In genomic region chr15:70627322-70627721, GRCh38 we compare ENCODE assay signal across 15 cellular contexts.
"Had no signal": no experiment of that assay in that cellular context is flagged by ENCODE, and none has a peak within 500 bp of the region (broad histone marks: within the 10 kb centered on the region; RNA-seq: fewer than 3 reads in every experiment).

No MANE protein-coding gene starts in this region.

- H3K4me1 Mint-ChIP-seq: activated T-helper 17 cell treated with anti-CD3 and anti-CD28 coated beads, Interleukin-2, amount 50 U/mL, for 72 hours had no signal

- FAIRE-seq: islet of Langerhans, pancreas had no signal

- ATAC-seq: activated T-helper 17 cell treated with anti-CD3 and anti-CD28 coated beads, Interleukin-2, amount 50 U/mL, for 72 hours; heart left ventricle; natural killer cell treated with Interleukin-12 subunit alpha and Interleukin-12 subunit beta and Interleukin-15 and Interleukin-18, amount 100 ng/mL, for 72 hours; pancreas; psoas muscle; upper lobe of right lung had no signal

- H3K27ac Mint-ChIP-seq: activated naive CD8-positive, alpha-beta T cell; activated T-cell treated with anti-CD3 and anti-CD28 coated beads, Interleukin-2, amount 50 U/mL, for 24 hours; activated T-helper 17 cell treated with anti-CD3 and anti-CD28 coated beads, Interleukin-2, amount 50 U/mL, for 72 hours; natural killer cell treated with Interleukin-12 subunit alpha and Interleukin-12 subunit beta and Interleukin-15 and Interleukin-18, amount 100 ng/mL, for 72 hours had no signal

- H3K27ac ChIP-seq: epithelial cell of prostate, heart left ventricle, pancreas, psoas muscle, right atrium auricular region, upper lobe of right lung had no signal

- H3K4me3 Mint-ChIP-seq: activated naive CD8-positive, alpha-beta T cell; activated T-cell treated with anti-CD3 and anti-CD28 coated beads, Interleukin-2, amount 50 U/mL, for 24 hours; activated T-helper 17 cell treated with anti-CD3 and anti-CD28 coated beads, Interleukin-2, amount 50 U/mL, for 72 hours; natural killer cell treated with Interleukin-12 subunit alpha and Interleukin-12 subunit beta and Interleukin-15 and Interleukin-18, amount 100 ng/mL, for 72 hours had no signal

- H3K4me1 ChIP-seq: pancreas, psoas muscle, right atrium auricular region, upper lobe of right lung had no signal

- H3K4me3 ChIP-seq: heart left ventricle, pancreas, psoas muscle, right atrium auricular region, upper lobe of right lung had no signal

- H3K27me3 ChIP-seq: heart left ventricle, pancreas, right atrium auricular region, upper lobe of right lung had no signal

- H3K9me3 Mint-ChIP-seq: natural killer cell treated with Interleukin-12 subunit alpha and Interleukin-12 subunit beta and Interleukin-15 and Interleukin-18, amount 100 ng/mL, for 72 hours had no signal

- H3K36me3 ChIP-seq: heart left ventricle, pancreas, right atrium auricular region, upper lobe of right lung had no signal

- DNase-seq: activated CD8-positive, alpha-beta memory T cell treated with anti-CD3 and anti-CD28 coated beads for 24 hours; activated CD8-positive, alpha-beta memory T cell treated with anti-CD3 and anti-CD28 coated beads, Interleukin-2, amount 50 U/mL, for 4 hours; activated T-cell treated with anti-CD3 and anti-CD28 coated beads, Interleukin-2, amount 50 U/mL, for 24 hours; heart left ventricle; pancreas; psoas muscle; stimulated activated CD4-positive, alpha-beta T cell treated with anti-CD3 and anti-CD28 coated beads, Interleukin-4, amount 100 ng/mL, for 24 hours; stimulated activated naive CD4-positive, alpha-beta T cell treated with Interleukin-2 at 50 U/mL for 16 hours; upper lobe of right lung had no signal
